In the genomic region with DNA sequence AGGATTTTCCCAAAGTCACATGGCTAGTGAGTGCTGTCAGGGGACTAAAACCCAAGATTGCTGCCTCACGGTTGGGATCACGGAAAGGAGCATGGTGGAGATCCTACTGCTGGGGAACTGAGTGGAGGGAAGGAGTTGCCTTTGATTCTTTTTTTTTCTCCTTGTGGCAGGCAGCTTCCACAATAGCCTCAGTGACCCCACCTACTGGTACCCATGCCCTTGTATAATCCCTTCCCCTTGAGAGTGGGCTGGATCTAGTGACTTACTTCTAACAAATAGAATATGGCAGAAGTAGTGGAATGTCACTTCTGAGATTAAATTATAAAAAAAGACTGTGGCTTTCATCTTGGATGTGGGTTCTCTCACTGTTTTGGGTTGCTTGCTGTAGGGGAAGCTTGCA, we compare ENCODE assay signal across 20 cellular contexts.
DNase-seq lines count a peak whose midpoint lies in the region; ATAC-seq and TF ChIP-seq lines count a peak whose summit lies in the region.
"Had no signal": no experiment of that assay in that cellular context is flagged by ENCODE, and none has a peak within 500 bp of the region (broad histone marks: within the 10 kb centered on the region; RNA-seq: fewer than 3 reads in every experiment).

No MANE protein-coding gene starts in this region.

- no peak overlapping the region for H3K9ac ChIP-seq in H9 (ENCODE audit: extremely low read depth, insufficient read length, low read length)
- H3K9ac ChIP-seq: KMS-11 had no signal

- H2BK12ac ChIP-seq in H9 (ENCODE audit: insufficient read length, low read depth, low read length) = no peak overlapping the region

- H3K36me3 ChIP-seq in BE2C (no peaks in the 10 kb centered on the region), WERI-Rb-1 (no peaks in the 10 kb centered on the region), upper lobe of right lung (no peaks in the 10 kb centered on the region)

- H3K79me1 ChIP-seq in H9 (ENCODE audit: insufficient read depth, low read depth, low read length, poor library complexity, severe bottlenecking) = no peaks in the 10 kb centered on the region

- H3K56ac ChIP-seq in H9 (ENCODE audit: insufficient read length, low read depth, low read length) = no peak overlapping the region

- H3K4me1 Mint-ChIP-seq in H9 = peaks cover 4 to 6% of the 10 kb centered on the region in 2 experiments
- H3K4me1 Mint-ChIP-seq: CD14-positive monocyte had no signal

- H4K5ac ChIP-seq in H9 (ENCODE audit: insufficient read length, low read depth, low read length) = no peak overlapping the region

- intact Hi-C loops in upper lobe of right lung (cut with DNase I) = no loop called here

- H3K4me1 ChIP-seq in BE2C (no peaks in the 10 kb centered on the region), H9 (ENCODE audit: insufficient read depth, low read length) (no peaks in the 10 kb centered on the region), upper lobe of right lung (peaks cover 7% of the 10 kb centered on the region)

- no peak overlapping the region for H4K91ac ChIP-seq in H9 (ENCODE audit: insufficient read length, low read depth, low read length)

- H3T11ph ChIP-seq in H9 (ENCODE audit: low read length) = no peak overlapping the region

- H3K4me3 Mint-ChIP-seq in H9 = no peak overlapping the region
- H3K4me3 Mint-ChIP-seq: CD14-positive monocyte had no signal

- ATAC-seq in HG03432 (IDR thresholded peaks at IDR 0.05; ENCODE audit: unreplicated experiment) (no peak), upper lobe of right lung (no peak)

- H3K18ac ChIP-seq in H9 (ENCODE audit: insufficient read length, low read depth, low read length) = no peak overlapping the region

- no peak overlapping the region for H2BK20ac ChIP-seq in H9 (ENCODE audit: low read depth, low read length, poor library complexity, severe bottlenecking)

- no peak overlapping the region for H3K4ac ChIP-seq in H9 (ENCODE audit: low read depth, low read length)

- no CpG with 5 or more reads among the region's 2 CpGs for WGBS in H9 (ENCODE audit: extremely low coverage, insufficient read length, low lambda C conversion rate)

- H3K27ac Mint-ChIP-seq in H9 = no peak overlapping the region
- H3K27ac Mint-ChIP-seq: CD14-positive monocyte had no signal

- H3K27me3 ChIP-seq in BE2C (no peaks in the 10 kb centered on the region), H9 (ENCODE audit: insufficient read depth, low read length) (no peaks in the 10 kb centered on the region), WERI-Rb-1 (ENCODE audit: insufficient read depth, low read depth, severe bottlenecking) (no peaks in the 10 kb centered on the region), upper lobe of right lung (peaks cover 4% of the 10 kb centered on the region)

- no peak overlapping the region for H2BK120ac ChIP-seq in H9 (ENCODE audit: low read depth, low read length, poor library complexity, severe bottlenecking)

- H3K9me3 ChIP-seq in BE2C (no peaks in the 10 kb centered on the region), H9 (ENCODE audit: control insufficient read depth, low read depth, low read length) (no peaks in the 10 kb centered on the region), WERI-Rb-1 (ENCODE audit: severe bottlenecking) (no peaks in the 10 kb centered on the region), upper lobe of right lung (no peaks in the 10 kb centered on the region)

- H4K8ac ChIP-seq in H9 (replicated peaks; ENCODE audit: insufficient read length, low read depth, low read length) = no peak overlapping the region

- H3K23me2 ChIP-seq in H9 (ENCODE audit: insufficient read length, low read depth, low read length, poor library complexity, severe bottlenecking) = no peaks in the 10 kb centered on the region

- no peaks in the 10 kb centered on the region for H4K20me1 ChIP-seq in H9 (ENCODE audit: control insufficient read depth, insufficient read depth, insufficient read length)

- TF ChIP-seq CTCF in BE2C (IDR thresholded peaks at IDR 0.05; ENCODE audit: low read depth, low read length) (peak; percentile 22; the same call in 1 of the 2 replicates), H9 (conservative IDR thresholded peaks at IDR 0.05) (peak; percentile 54), WERI-Rb-1 (IDR thresholded peaks at IDR 0.05; ENCODE audit: low read depth, low read length) (peak; percentile 21; the same call in 1 of the 2 replicates), upper lobe of right lung (IDR thresholded peaks at IDR 0.05) (no peak)

- H3K23ac ChIP-seq in H9 (ENCODE audit: insufficient read length, low read depth, low read length) = no peak overlapping the region

- H3K4me2 ChIP-seq in H9 (ENCODE audit: insufficient read depth, insufficient read length, low read length) = no peak overlapping the region
- H3K4me2 ChIP-seq: KMS-11 had no signal

- H2AFZ ChIP-seq in H9 (ENCODE audit: low read length) = no peak overlapping the region

- no peak overlapping the region for H2BK15ac ChIP-seq in H9 (ENCODE audit: low read depth, low read length)

- peaks cover 0 to 2% of the 10 kb centered on the region in 2 experiments; a peak in 1 of 5 replicates for H3K9me3 Mint-ChIP-seq in H9

- H3K14ac ChIP-seq in H9 (ENCODE audit: insufficient read depth, low read length) = no peak overlapping the region

- no peaks in the 10 kb centered on the region; the same call in 1 of the 2 replicates for H3K27me3 Mint-ChIP-seq in H9 (ENCODE audit: low read depth)

- H3K79me2 ChIP-seq in H9 (ENCODE audit: insufficient read depth, low read length) = no peaks in the 10 kb centered on the region

- H2BK5ac ChIP-seq in H9 (ENCODE audit: insufficient read length, low read length) = no peak overlapping the region

- H3K27ac ChIP-seq in H9 (ENCODE audit: insufficient read length, low read depth, low read length) (no peak overlapping the region), WERI-Rb-1 (no peak overlapping the region), upper lobe of right lung (no peak overlapping the region)
- H3K27ac ChIP-seq: KMS-11 had no signal

- no peaks in the 10 kb centered on the region; a peak in 1 of 7 replicates for H3K36me3 Mint-ChIP-seq in H9 (ENCODE audit: insufficient read depth in 1 of 3, low read depth in 3 of 3)
- H3K36me3 Mint-ChIP-seq: CD14-positive monocyte had no signal

- H3K4me3 ChIP-seq in BE2C (ENCODE audit: low read depth, low read length) (no peak overlapping the region), WERI-Rb-1 (ENCODE audit: low read depth, low read length) (no peak overlapping the region), upper lobe of right lung (no peak overlapping the region)

- DNase-seq in BE2C (no peak), H9 (no peak), WERI-Rb-1 (no peak), iPS-NIHi7 (ENCODE audit: extremely low spot score) (peak; percentile 41), DMS79 treated with DMSO at 0.1 percent for 48 hours (lab: John Stamatoyannopoulos, UW) (no peak), upper lobe of right lung (no peak)
- no peak for DNase-seq in activated CD4-positive, alpha-beta T cell treated with anti-CD3 and anti-CD28 coated beads, Interleukin-2, amount 50 U/mL, for 1 hour
- DNase-seq: 8988T, AML-193, DMS53, HCEC 1CT, IMR-90, NCI-H1694 treated with DMSO at 0.1 percent for 48 hours, NCI-H2081 treated with DMSO at 0.1 percent for 48 hours, NCI-H2171 treated with DMSO at 0.1 percent for 48 hours, NCI-H524 treated with DMSO at 0.1 percent for 48 hours, Right ventricle myocardium superior had no signal

- H2AK5ac ChIP-seq in H9 (ENCODE audit: insufficient read length, low read length) = no peak overlapping the region
